In genomic region chr13:104295537-104295936, GRCh38 we compare ENCODE assay signal across 1 cellular context.
TF ChIP-seq lines count a peak whose summit lies in the region.

No MANE protein-coding gene starts in this region.

TF ChIP-seq in GM23338, 12 proteins besides CTCF, POLR2A, EP300 and RAD21 (continued from another document):
- TF ChIP-seq, protein P1, sequence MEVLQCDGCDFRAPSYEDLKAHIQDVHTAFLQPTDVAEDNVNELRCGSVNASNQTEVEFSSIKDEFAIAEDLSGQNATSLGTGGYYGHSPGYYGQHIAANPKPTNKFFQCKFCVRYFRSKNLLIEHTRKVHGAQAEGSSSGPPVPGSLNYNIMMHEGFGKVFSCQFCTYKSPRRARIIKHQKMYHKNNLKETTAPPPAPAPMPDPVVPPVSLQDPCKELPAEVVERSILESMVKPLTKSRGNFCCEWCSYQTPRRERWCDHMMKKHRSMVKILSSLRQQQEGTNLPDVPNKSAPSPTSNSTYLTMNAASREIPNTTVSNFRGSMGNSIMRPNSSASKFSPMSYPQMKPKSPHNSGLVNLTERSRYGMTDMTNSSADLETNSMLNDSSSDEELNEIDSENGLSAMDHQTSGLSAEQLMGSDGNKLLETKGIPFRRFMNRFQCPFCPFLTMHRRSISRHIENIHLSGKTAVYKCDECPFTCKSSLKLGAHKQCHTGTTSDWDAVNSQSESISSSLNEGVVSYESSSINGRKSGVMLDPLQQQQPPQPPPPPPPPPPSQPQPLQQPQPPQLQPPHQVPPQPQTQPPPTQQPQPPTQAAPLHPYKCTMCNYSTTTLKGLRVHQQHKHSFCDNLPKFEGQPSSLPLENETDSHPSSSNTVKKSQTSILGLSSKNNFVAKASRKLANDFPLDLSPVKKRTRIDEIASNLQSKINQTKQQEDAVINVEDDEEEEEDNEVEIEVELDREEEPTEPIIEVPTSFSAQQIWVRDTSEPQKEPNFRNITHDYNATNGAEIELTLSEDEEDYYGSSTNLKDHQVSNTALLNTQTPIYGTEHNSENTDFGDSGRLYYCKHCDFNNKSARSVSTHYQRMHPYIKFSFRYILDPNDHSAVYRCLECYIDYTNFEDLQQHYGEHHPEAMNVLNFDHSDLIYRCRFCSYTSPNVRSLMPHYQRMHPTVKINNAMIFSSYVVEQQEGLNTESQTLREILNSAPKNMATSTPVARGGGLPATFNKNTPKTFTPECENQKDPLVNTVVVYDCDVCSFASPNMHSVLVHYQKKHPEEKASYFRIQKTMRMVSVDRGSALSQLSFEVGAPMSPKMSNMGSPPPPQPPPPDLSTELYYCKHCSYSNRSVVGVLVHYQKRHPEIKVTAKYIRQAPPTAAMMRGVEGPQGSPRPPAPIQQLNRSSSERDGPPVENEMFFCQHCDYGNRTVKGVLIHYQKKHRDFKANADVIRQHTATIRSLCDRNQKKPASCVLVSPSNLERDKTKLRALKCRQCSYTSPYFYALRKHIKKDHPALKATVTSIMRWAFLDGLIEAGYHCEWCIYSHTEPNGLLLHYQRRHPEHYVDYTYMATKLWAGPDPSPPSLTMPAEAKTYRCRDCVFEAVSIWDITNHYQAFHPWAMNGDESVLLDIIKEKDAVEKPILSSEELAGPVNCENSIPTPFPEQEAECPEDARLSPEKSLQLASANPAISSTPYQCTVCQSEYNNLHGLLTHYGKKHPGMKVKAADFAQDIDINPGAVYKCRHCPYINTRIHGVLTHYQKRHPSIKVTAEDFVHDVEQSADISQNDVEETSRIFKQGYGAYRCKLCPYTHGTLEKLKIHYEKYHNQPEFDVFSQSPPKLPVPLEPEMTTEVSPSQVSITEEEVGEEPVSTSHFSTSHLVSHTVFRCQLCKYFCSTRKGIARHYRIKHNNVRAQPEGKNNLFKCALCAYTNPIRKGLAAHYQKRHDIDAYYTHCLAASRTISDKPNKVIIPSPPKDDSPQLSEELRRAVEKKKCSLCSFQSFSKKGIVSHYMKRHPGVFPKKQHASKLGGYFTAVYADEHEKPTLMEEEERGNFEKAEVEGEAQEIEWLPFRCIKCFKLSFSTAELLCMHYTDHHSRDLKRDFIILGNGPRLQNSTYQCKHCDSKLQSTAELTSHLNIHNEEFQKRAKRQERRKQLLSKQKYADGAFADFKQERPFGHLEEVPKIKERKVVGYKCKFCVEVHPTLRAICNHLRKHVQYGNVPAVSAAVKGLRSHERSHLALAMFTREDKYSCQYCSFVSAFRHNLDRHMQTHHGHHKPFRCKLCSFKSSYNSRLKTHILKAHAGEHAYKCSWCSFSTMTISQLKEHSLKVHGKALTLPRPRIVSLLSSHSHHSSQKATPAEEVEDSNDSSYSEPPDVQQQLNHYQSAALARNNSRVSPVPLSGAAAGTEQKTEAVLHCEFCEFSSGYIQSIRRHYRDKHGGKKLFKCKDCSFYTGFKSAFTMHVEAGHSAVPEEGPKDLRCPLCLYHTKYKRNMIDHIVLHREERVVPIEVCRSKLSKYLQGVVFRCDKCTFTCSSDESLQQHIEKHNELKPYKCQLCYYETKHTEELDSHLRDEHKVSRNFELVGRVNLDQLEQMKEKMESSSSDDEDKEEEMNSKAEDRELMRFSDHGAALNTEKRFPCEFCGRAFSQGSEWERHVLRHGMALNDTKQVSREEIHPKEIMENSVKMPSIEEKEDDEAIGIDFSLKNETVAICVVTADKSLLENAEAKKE (CRISPR knock-in tag; IDR thresholded peaks at IDR 0.05): no peak
- no peak for TF ChIP-seq EZH2 (IDR thresholded peaks at IDR 0.05; ENCODE audit: low read depth, unreplicated experiment)
- TF ChIP-seq EZH2phosphoT487 (IDR thresholded peaks at IDR 0.05; ENCODE audit: unreplicated experiment): no peak
- no peak for TF ChIP-seq NANOG (IDR thresholded peaks at IDR 0.05; ENCODE audit: borderline replicate concordance)
